ENCODE assay signal across 21 cellular contexts in the genomic region with DNA sequence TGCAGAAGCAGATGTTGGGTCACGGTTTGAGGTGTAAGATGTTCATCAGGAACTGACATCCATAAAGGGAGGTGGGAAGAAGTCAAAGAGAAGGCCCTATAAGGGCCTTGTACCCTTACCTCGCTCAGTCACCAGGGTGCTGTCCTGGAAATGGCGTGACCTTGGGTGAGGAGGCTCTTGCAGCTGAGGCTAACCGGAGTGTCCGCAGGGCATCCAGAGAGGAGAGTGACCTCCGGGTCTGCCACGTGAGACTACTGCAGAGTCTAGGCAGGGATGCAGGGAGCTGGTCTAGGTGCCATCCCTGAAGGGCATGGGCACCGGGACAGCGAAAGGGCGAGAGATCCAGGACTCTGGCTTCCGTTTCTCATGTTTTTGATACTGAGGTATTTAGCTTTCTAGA.
"Had no signal": no experiment of that assay in that cellular context is flagged by ENCODE, and none has a peak within 500 bp of the region (broad histone marks: within the 10 kb centered on the region; RNA-seq: fewer than 3 reads in every experiment).

No MANE protein-coding gene starts in this region.

- H3K4me3 ChIP-seq: esophagus muscularis mucosa, lower lobe of right lung, neural progenitor cell, ovary, SK-N-MC, transverse colon had no signal

- H3K9me3 ChIP-seq: esophagus muscularis mucosa, lower lobe of right lung, ovary, transverse colon had no signal

- H3K36me3 ChIP-seq: esophagus muscularis mucosa, neural progenitor cell, ovary, transverse colon had no signal

- ATAC-seq: activated CD8-positive, alpha-beta T cell treated with anti-CD3 and anti-CD28 coated beads for 36 hours; activated T-cell treated with anti-CD3 and anti-CD28 coated beads, Interleukin-2, amount 50 U/mL, for 4 hours; lower lobe of right lung; T-cell had no signal

- DNase-seq: activated CD4-positive, alpha-beta T cell treated with anti-CD3 and anti-CD28 coated beads for 4 hours; activated CD8-positive, alpha-beta T cell treated with anti-CD3 and anti-CD28 coated beads for 36 hours; activated effector memory CD4-positive, alpha-beta T cell treated with anti-CD3 and anti-CD28 coated beads, Interleukin-2, amount 50 U/mL, for 16 hours; activated T-cell treated with anti-CD3 and anti-CD28 coated beads, Interleukin-2, amount 50 U/mL, for 4 hours; amygdala; cortex of kidney; effector CD4-positive, alpha-beta T cell; immature natural killer cell; lower lobe of right lung; midbrain; ovary; stimulated activated CD4-positive, alpha-beta T cell treated with anti-CD3 and anti-CD28 coated beads, Interleukin-15, amount 100 ng/mL, for 24 hours; stimulated activated CD4-positive, alpha-beta T cell treated with anti-CD3 and anti-CD28 coated beads, Interleukin-4, amount 100 ng/mL, for 1 hour; stimulated activated naive CD4-positive, alpha-beta T cell; T-cell; T1000; transverse colon; WERI-Rb-1 had no signal

- H3K9ac ChIP-seq: neural progenitor cell had no signal

- H3K27ac ChIP-seq: lower lobe of right lung, neural progenitor cell, SK-N-MC, WERI-Rb-1 had no signal

- H3K4me2 ChIP-seq: neural progenitor cell had no signal

- H2AFZ ChIP-seq: neural progenitor cell had no signal

- H3K27me3 ChIP-seq: esophagus muscularis mucosa, neural progenitor cell, ovary, transverse colon had no signal
